ENCODE assay signal across 24 cellular contexts in genomic region chr14:81281317-81281716, GRCh38.
"Had no signal": no experiment of that assay in that cellular context is flagged by ENCODE, and none has a peak within 500 bp of the region (broad histone marks: within the 10 kb centered on the region; RNA-seq: fewer than 3 reads in every experiment).

No MANE protein-coding gene starts in this region.

- H3K4me2 ChIP-seq: smooth muscle cell had no signal

- DNase-seq: cortex of kidney; effector CD4-positive, alpha-beta T cell; foreskin keratinocyte; left ventricle myocardium superior; lower lobe of right lung; naive thymus-derived CD8-positive, alpha-beta T cell; nephron progenitor cell; occipital lobe; pancreas; stimulated activated CD4-positive, alpha-beta T cell treated with anti-CD3 and anti-CD28 coated beads, Interleukin-12 subunit alpha, Interleukin-12 subunit beta, amount 100 ng/mL, for 4 hours; stimulated activated CD4-positive, alpha-beta T cell treated with anti-CD3 and anti-CD28 coated beads, Interleukin-1b, Interleukin-23, amount 100 ng/mL, for 48 hours; stimulated activated CD4-positive, alpha-beta T cell treated with anti-CD3 and anti-CD28 coated beads, Interleukin-4, amount 100 ng/mL, for 1 hour; stimulated activated CD8-positive, alpha-beta memory T cell treated with anti-CD3 and anti-CD28 coated beads, Interleukin-4, amount 100 ng/mL, for 48 hours; stimulated activated naive CD4-positive, alpha-beta T cell; stimulated activated naive CD8-positive, alpha-beta T cell treated with anti-CD3 and anti-CD28 coated beads, Interleukin-15, amount 100 ng/mL, for 72 hours; transverse colon had no signal

- H3K27ac ChIP-seq: epithelial cell of prostate, foreskin keratinocyte, gastroesophageal sphincter, lower lobe of right lung, pancreas, right atrium auricular region, suprapubic skin, transverse colon, vagina had no signal

- H3K9me3 ChIP-seq: gastroesophageal sphincter, lower lobe of right lung, pancreas, right atrium auricular region, suprapubic skin, transverse colon, vagina had no signal

- FAIRE-seq: keratinocyte, pancreas had no signal

- H3K4me3 ChIP-seq: gastroesophageal sphincter, lower lobe of right lung, pancreas, right atrium auricular region, smooth muscle cell, suprapubic skin, transverse colon, vagina had no signal

- H3K36me3 ChIP-seq: gastroesophageal sphincter, lower lobe of right lung, pancreas, right atrium auricular region, transverse colon, vagina had no signal

- H3K4me1 Mint-ChIP-seq: stimulated activated naive CD8-positive, alpha-beta T cell treated with anti-CD3 and anti-CD28 coated beads, Interleukin-15, amount 100 ng/mL, for 72 hours had no signal

- H3K27ac Mint-ChIP-seq: naive thymus-derived CD8-positive, alpha-beta T cell; nephron progenitor cell; progenitor cell of endocrine pancreas; stimulated activated naive CD8-positive, alpha-beta T cell treated with anti-CD3 and anti-CD28 coated beads, Interleukin-15, amount 100 ng/mL, for 72 hours had no signal

- H3K4me1 ChIP-seq: gastroesophageal sphincter, lower lobe of right lung, pancreas, right atrium auricular region, transverse colon, vagina had no signal

- H3K27me3 ChIP-seq: foreskin keratinocyte, gastroesophageal sphincter, pancreas, right atrium auricular region, suprapubic skin, transverse colon, vagina had no signal

- H3K27me3 Mint-ChIP-seq: progenitor cell of endocrine pancreas had no signal

- H3K9me3 Mint-ChIP-seq: naive thymus-derived CD8-positive, alpha-beta T cell; nephron progenitor cell; stimulated activated naive CD8-positive, alpha-beta T cell treated with anti-CD3 and anti-CD28 coated beads, Interleukin-15, amount 100 ng/mL, for 72 hours had no signal

- H3K4me3 Mint-ChIP-seq: naive thymus-derived CD8-positive, alpha-beta T cell; nephron progenitor cell; stimulated activated naive CD8-positive, alpha-beta T cell treated with anti-CD3 and anti-CD28 coated beads, Interleukin-15, amount 100 ng/mL, for 72 hours had no signal

- H3K36me3 Mint-ChIP-seq: naive thymus-derived CD8-positive, alpha-beta T cell had no signal
